In the genomic region with DNA sequence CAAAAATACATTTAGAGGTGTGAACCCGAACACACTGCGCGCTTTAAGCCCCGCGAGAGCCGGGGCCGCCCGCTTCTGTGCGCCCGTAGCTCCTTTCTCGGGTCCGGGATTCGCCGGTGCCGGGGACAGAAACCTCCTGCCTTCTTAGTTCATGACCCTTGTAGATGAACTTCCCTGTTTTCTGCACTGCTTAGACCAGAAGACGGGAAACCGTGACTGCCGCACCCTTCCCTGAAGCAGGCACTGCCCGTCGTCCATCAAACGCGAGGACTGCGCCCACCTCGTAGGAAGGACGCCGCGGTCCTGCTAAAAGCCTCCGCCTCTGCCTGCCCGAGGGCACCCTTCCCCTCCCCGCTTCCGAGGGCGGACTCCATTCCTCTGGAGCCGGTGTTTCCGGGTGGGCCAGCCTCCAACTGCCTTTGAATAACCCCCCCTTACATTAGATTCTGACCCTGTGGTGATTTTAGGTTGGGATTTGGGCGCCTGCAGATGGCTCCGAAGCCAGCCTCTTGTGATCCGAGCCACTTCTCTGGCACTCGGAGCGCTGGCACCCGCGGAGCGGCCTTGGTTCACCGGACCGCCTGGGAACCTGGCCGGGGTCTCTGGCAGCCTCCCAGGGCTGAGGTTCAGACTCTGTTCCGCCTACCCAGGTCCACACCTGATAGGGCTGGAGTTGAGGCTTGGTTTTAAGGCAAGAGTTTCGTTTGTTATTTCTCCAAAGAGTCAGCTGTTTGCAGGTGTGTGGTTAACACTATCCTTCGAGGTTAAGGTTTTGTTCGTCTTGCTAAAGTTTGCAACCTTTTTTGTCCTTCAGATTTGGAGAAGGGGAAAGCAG, we compare ENCODE assay signal across 9 cellular contexts. TPM values are rescaled to one million over a fixed set of nuclear protein-coding genes. Genes with fewer than 3 reads are reported as not detected.
DNase-seq lines count a peak whose midpoint lies in the region; TF ChIP-seq lines count a peak whose summit lies in the region.
"Had no signal": no experiment of that assay in that cellular context is flagged by ENCODE, and none has a peak within 500 bp of the region (broad histone marks: within the 10 kb centered on the region; RNA-seq: fewer than 3 reads in every experiment).

No MANE protein-coding gene starts in this region.

- H2AFZ ChIP-seq in KMS-11 (ENCODE audit: low read depth) = peak overlapping the region; percentile 95
- H2AFZ ChIP-seq in neural cell (ENCODE audit: low read depth, low read length) = peak overlapping the region; percentile 73

- peaks cover 32% of the 10 kb centered on the region for H3K4me1 ChIP-seq in KMS-11 (ENCODE audit: low read depth, poor library complexity, severe bottlenecking)

- H3K4me2 ChIP-seq in KMS-11 (peak overlapping the region; percentile 93), neural cell (ENCODE audit: low read length) (peak overlapping the region; percentile 51)

- no peak overlapping the region for H3K4me3 ChIP-seq in KMS-11 (IDR thresholded peaks at IDR 0.05; ENCODE audit: insufficient read depth, low read depth, low read length)
- peak overlapping the region; percentile 63 to 85 for H3K4me3 ChIP-seq in foreskin fibroblast (ENCODE audit: low read depth in 1 of 2, low read length in 2 of 2)
- H3K4me3 ChIP-seq in neural cell (ENCODE audit: low read length) = peak overlapping the region; percentile 87

- TF ChIP-seq CTCF in KMS-11 (conservative IDR thresholded peaks at IDR 0.05; ENCODE audit: low read depth, low read length) (no peak), foreskin fibroblast (IDR thresholded peaks at IDR 0.05; ENCODE audit: low read depth, low read length) (no peak), neural cell (IDR thresholded peaks at IDR 0.05; ENCODE audit: poor library complexity, severe bottlenecking) (no peak)

- H3K36me3 ChIP-seq in KMS-11 (ENCODE audit: insufficient read depth) (no peaks in the 10 kb centered on the region), neural cell (ENCODE audit: insufficient read depth, low read length) (no peaks in the 10 kb centered on the region)

- H3F3A ChIP-seq in neural cell (ENCODE audit: insufficient read depth, low read length, poor library complexity, severe bottlenecking) = peaks cover 6% of the 10 kb centered on the region

- H3K9ac ChIP-seq in KMS-11 = no peak overlapping the region
- H3K9ac ChIP-seq in neural cell (ENCODE audit: low read length) = peak overlapping the region; percentile 65

- H3K27ac ChIP-seq in KMS-11 (no peak overlapping the region), neural cell (ENCODE audit: low read length) (no peak overlapping the region)
- H3K27ac ChIP-seq: 22Rv1 had no signal

- H3K9me3 ChIP-seq in neural cell (ENCODE audit: low read length) = no peaks in the 10 kb centered on the region

- no peaks in the 10 kb centered on the region for H3K9me2 ChIP-seq in neural cell (ENCODE audit: insufficient read depth, low read length)

- DNase-seq in DMS153 treated with DMSO at 0.1 percent for 48 hours (lab: John Stamatoyannopoulos, UW; ENCODE audit: unreplicated experiment) = peak; percentile 30
- DNase-seq in DMS153 (lab: John Stamatoyannopoulos, UW) = no peak
- DNase-seq in activated T-cell treated with anti-CD3 and anti-CD28 coated beads, Interleukin-2, amount 50 U/mL, for 1 hour = peak; percentile 56
- DNase-seq in foreskin fibroblast = peak in 1 of 2 donors; percentile 38
- DNase-seq in T1000 (lab: John Stamatoyannopoulos, UW) = no peak
- DNase-seq in dedifferentiated amniotic fluid mesenchymal stem cell (ENCODE audit: extremely low spot score) = no peak

- peaks cover 32% of the 10 kb centered on the region; the same call in 1 of the 2 replicates for H3K79me2 ChIP-seq in KMS-11 (ENCODE audit: insufficient read depth, low read depth)
- peaks cover 34% of the 10 kb centered on the region for H3K79me2 ChIP-seq in neural cell (replicated peaks; ENCODE audit: insufficient read depth, low read length)

- H4K20me1 ChIP-seq in KMS-11 (ENCODE audit: insufficient read depth) (no peaks in the 10 kb centered on the region; the same call in none of the 2 replicates), neural cell (ENCODE audit: insufficient read depth) (peaks cover 22% of the 10 kb centered on the region)

- TF ChIP-seq RAD21 in neural cell (conservative IDR thresholded peaks at IDR 0.05) = no peak

- peaks cover 54% of the 10 kb centered on the region for H3K27me3 ChIP-seq in KMS-11 (ENCODE audit: insufficient read depth, low read depth)
- peaks cover 28% of the 10 kb centered on the region for H3K27me3 ChIP-seq in neural cell (ENCODE audit: insufficient read depth, low read depth, low read length)

- no peak for TF ChIP-seq EP300 in neural cell (conservative IDR thresholded peaks at IDR 0.05; ENCODE audit: poor library complexity, severe bottlenecking)

TF ChIP-seq in neural cell, 6 proteins besides CTCF, POLR2A, EP300 and RAD21:
- TF ChIP-seq, protein P1, sequence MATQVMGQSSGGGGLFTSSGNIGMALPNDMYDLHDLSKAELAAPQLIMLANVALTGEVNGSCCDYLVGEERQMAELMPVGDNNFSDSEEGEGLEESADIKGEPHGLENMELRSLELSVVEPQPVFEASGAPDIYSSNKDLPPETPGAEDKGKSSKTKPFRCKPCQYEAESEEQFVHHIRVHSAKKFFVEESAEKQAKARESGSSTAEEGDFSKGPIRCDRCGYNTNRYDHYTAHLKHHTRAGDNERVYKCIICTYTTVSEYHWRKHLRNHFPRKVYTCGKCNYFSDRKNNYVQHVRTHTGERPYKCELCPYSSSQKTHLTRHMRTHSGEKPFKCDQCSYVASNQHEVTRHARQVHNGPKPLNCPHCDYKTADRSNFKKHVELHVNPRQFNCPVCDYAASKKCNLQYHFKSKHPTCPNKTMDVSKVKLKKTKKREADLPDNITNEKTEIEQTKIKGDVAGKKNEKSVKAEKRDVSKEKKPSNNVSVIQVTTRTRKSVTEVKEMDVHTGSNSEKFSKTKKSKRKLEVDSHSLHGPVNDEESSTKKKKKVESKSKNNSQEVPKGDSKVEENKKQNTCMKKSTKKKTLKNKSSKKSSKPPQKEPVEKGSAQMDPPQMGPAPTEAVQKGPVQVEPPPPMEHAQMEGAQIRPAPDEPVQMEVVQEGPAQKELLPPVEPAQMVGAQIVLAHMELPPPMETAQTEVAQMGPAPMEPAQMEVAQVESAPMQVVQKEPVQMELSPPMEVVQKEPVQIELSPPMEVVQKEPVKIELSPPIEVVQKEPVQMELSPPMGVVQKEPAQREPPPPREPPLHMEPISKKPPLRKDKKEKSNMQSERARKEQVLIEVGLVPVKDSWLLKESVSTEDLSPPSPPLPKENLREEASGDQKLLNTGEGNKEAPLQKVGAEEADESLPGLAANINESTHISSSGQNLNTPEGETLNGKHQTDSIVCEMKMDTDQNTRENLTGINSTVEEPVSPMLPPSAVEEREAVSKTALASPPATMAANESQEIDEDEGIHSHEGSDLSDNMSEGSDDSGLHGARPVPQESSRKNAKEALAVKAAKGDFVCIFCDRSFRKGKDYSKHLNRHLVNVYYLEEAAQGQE (IDR thresholded peaks at IDR 0.05; ENCODE audit: borderline replicate concordance) = no peak
- TF ChIP-seq EZH2 (IDR thresholded peaks at IDR 0.05; ENCODE audit: borderline replicate concordance, insufficient read depth, low read length, poor library complexity, severe bottlenecking) (no peak), TAF1 (IDR thresholded peaks at IDR 0.05; ENCODE audit: low read depth) (no peak), POLR2AphosphoS5 (IDR thresholded peaks at IDR 0.05) (no peak)

RNA-seq across cellular contexts. Expression of a gene that starts 1.2 kb away (rescaled TPM):
- polyA plus RNA-seq in neural cell = 152 and 170 TPM in 2 replicates
- polyA minus RNA-seq in neural cell = 118 and 119 TPM in 2 replicates

RNA-seq across cellular contexts. Expression of a gene that starts 46.0 kb away (rescaled TPM):
- polyA plus RNA-seq in neural cell = not detected in 2 replicates
- polyA minus RNA-seq in neural cell = not detected in 2 replicates

RNA-seq across cellular contexts. Expression of a gene that starts 56.9 kb away (rescaled TPM):
- polyA plus RNA-seq in neural cell = 113 TPM in 2 replicates
- 63.1 and 69.1 TPM in 2 replicates for polyA minus RNA-seq in neural cell

Comparison
In these comparisons a context has a peak if more than half of its experiments do, and no peak if none do; other contexts are left out.
1. DNase-seq: peak in DMS153 treated with DMSO at 0.1 percent for 48 hours (single experiment) and activated T-cell treated with anti-CD3 and anti-CD28 coated beads, Interleukin-2, amount 50 U/mL, for 1 hour (single experiment); none in DMS153 (single experiment), T1000 (single experiment) and dedifferentiated amniotic fluid mesenchymal stem cell (single experiment).